In genomic region chr6:89970609-89971337, GRCh38 we compare ENCODE assay signal across 9 cellular contexts.
DNase-seq lines count a peak whose midpoint lies in the region; ATAC-seq and TF ChIP-seq lines count a peak whose summit lies in the region.
"Had no signal": no experiment of that assay in that cellular context is flagged by ENCODE, and none has a peak within 500 bp of the region (broad histone marks: within the 10 kb centered on the region; RNA-seq: fewer than 3 reads in every experiment).

No MANE protein-coding gene starts in this region.

- no peaks in the 10 kb centered on the region for H3K79me1 ChIP-seq in IMR-90 (ENCODE audit: low read depth in 1 of 2, low read length in 2 of 2)

- no peak overlapping the region for H2AK9ac ChIP-seq in IMR-90 (replicated peaks; ENCODE audit: low read depth, low read length, poor library complexity)

- TF ChIP-seq POLR2A in IMR-90 (IDR thresholded peaks at IDR 0.05; ENCODE audit: low read depth, low read length), result no peak
- no peak for TF ChIP-seq POLR2A in right lobe of liver (IDR thresholded peaks at IDR 0.05)

- no peak overlapping the region for H2BK20ac ChIP-seq in IMR-90 (ENCODE audit: low read depth, low read length)

- peak; percentile 86 for TF ChIP-seq RAD21 in IMR-90 (IDR thresholded peaks at IDR 0.05; ENCODE audit: low read length)

- H2AFZ ChIP-seq in IMR-90 (replicated peaks; ENCODE audit: low read length, poor library complexity) (no peak overlapping the region), OCI-LY7 (ENCODE audit: low read length) (no peak overlapping the region)

- H3K4me1 ChIP-seq in IMR-90 (ENCODE audit: control insufficient read depth, insufficient read depth, low read length) (no peaks in the 10 kb centered on the region), OCI-LY7 (ENCODE audit: insufficient read depth, low read length, poor library complexity, severe bottlenecking) (no peaks in the 10 kb centered on the region), colonic mucosa (no peaks in the 10 kb centered on the region), right lobe of liver (no peaks in the 10 kb centered on the region)

- ATAC-seq in IMR-90 (ENCODE audit: low read depth) (peak; percentile 93), right lobe of liver (peak; percentile 67 to 85 (median 70)), GM21447 (IDR thresholded peaks at IDR 0.05; ENCODE audit: unreplicated experiment) (no peak)
- ATAC-seq in activated CD4-positive, CD25-positive, alpha-beta regulatory T cell treated with anti-CD3 and anti-CD28 coated beads, Interleukin-2, amount 50 U/mL, for 24 hours, result no peak

- H3K4me3 ChIP-seq in IMR-90 (ENCODE audit: insufficient read depth, low read depth, low read length), result no peak overlapping the region
- no peak overlapping the region for H3K4me3 ChIP-seq in OCI-LY7 (ENCODE audit: low read depth, low read length, poor library complexity, severe bottlenecking)
- H3K4me3 ChIP-seq in colonic mucosa, result no peak overlapping the region
- no peak overlapping the region for H3K4me3 ChIP-seq in right lobe of liver

- TF ChIP-seq CTCF in IMR-90 (conservative IDR thresholded peaks at IDR 0.05; ENCODE audit: low read depth, low read length) (peak; percentile 79), OCI-LY7 (conservative IDR thresholded peaks at IDR 0.05; ENCODE audit: low read length) (peak; percentile 57; the same call in 1 of the 2 replicates), colonic mucosa (IDR thresholded peaks at IDR 0.05) (peak; percentile 49), right lobe of liver (IDR thresholded peaks at IDR 0.05) (peak; percentile 37 to 50 (median 48))

- DNase-seq in COLO829 (ENCODE audit: low spot score) (peak; percentile 59), IMR-90 (peak; percentile 74), OCI-LY7 (ENCODE audit: low spot score) (no peak), colonic mucosa (no peak), right lobe of liver (no peak)
- DNase-seq in stimulated activated CD4-positive, alpha-beta T cell treated with anti-CD3 and anti-CD28 coated beads, Interleukin-1b, Interleukin-23, amount 100 ng/mL, for 48 hours, result no peak
- DNase-seq: naive B cell had no signal

- H3K36me3 ChIP-seq in IMR-90 (ENCODE audit: control insufficient read depth, insufficient read depth, low read length) (no peaks in the 10 kb centered on the region), OCI-LY7 (ENCODE audit: insufficient read depth, low read length) (peaks cover 75% of the 10 kb centered on the region), colonic mucosa (no peaks in the 10 kb centered on the region), right lobe of liver (no peaks in the 10 kb centered on the region)

- no peaks in the 10 kb centered on the region for H3K9me3 ChIP-seq in IMR-90 (ENCODE audit: control insufficient read depth, insufficient read depth, low read length)
- no peaks in the 10 kb centered on the region for H3K9me3 ChIP-seq in OCI-LY7 (ENCODE audit: low read length)
- H3K9me3 ChIP-seq in colonic mucosa, result no peaks in the 10 kb centered on the region
- H3K9me3 ChIP-seq in right lobe of liver, result no peaks in the 10 kb centered on the region

- H3K27ac ChIP-seq in IMR-90 (ENCODE audit: insufficient read depth, low read length) (no peak overlapping the region), OCI-LY7 (ENCODE audit: low read depth, low read length, poor library complexity, severe bottlenecking) (no peak overlapping the region), colonic mucosa (no peak overlapping the region), right lobe of liver (no peak overlapping the region)

- no peak overlapping the region for H2BK120ac ChIP-seq in IMR-90 (ENCODE audit: low read depth, low read length)

- H3K9me2 ChIP-seq in OCI-LY7 (ENCODE audit: insufficient read depth, low read length), result no peaks in the 10 kb centered on the region

- H3K56ac ChIP-seq in IMR-90 (ENCODE audit: extremely low read depth, insufficient read depth, low read length), result no peak overlapping the region

- in situ Hi-C loops in IMR-90 (cut with MboI; ENCODE audit: low sequenced_read_pairs), result loop anchor here (5.0 to 10.0 kb wide), 3 partner anchors 124 to 417 kb away; no protein-coding TSS in a partner anchor

- H3K23ac ChIP-seq in IMR-90 (ENCODE audit: low read depth, low read length), result no peak overlapping the region

- no peak overlapping the region for H3K4ac ChIP-seq in IMR-90 (ENCODE audit: low read depth, low read length)

- 0 out of 3 replicates have a peak overlapping the region, but pooled peaks have one; percentile 57 for H2BK15ac ChIP-seq in IMR-90 (ENCODE audit: low read depth, low read length)

- dilution Hi-C loops in IMR-90 (cut with HindIII; ENCODE audit: low sequenced_read_pairs, unreplicated experiment), result no loop called here

- H3K27me3 ChIP-seq in IMR-90 (ENCODE audit: control insufficient read depth, insufficient read depth, low read length) (no peaks in the 10 kb centered on the region; the same call in 1 of the 2 replicates), colonic mucosa (no peaks in the 10 kb centered on the region), right lobe of liver (no peaks in the 10 kb centered on the region)

- peak overlapping the region in 1 of 2 experiments; percentile 58; a peak in 1 of 4 replicates for H4K8ac ChIP-seq in IMR-90 (ENCODE audit: low read depth in 2 of 2, low read length in 2 of 2)

- CTCF ChIA-PET in IMR-90 (lab: Yijun Ruan, JAX), result interaction anchor here (0.7 to 1.4 kb wide), 6 partner anchors 13 to 509 kb away, joined by 3 to 7 read pairs (median 4); no protein-coding TSS in a partner anchor
- CTCF ChIA-PET in OCI-LY7 (lab: Charles Lee; ENCODE audit: unreplicated experiment), result no interaction called here

- no peaks in the 10 kb centered on the region for H3K9me1 ChIP-seq in IMR-90 (ENCODE audit: insufficient read depth, low read length)

- H3K4me2 ChIP-seq in IMR-90 (ENCODE audit: low read depth, low read length) (no peak overlapping the region), OCI-LY7 (ENCODE audit: low read length) (no peak overlapping the region)

- no peak overlapping the region for H2BK5ac ChIP-seq in IMR-90 (ENCODE audit: low read depth, low read length, poor library complexity, severe bottlenecking)

- no peaks in the 10 kb centered on the region for H3K79me2 ChIP-seq in OCI-LY7 (ENCODE audit: insufficient read depth, low read depth, low read length)

- peak overlapping the region; percentile 66; the same call in 1 of the 2 replicates for H3K18ac ChIP-seq in IMR-90 (ENCODE audit: low read depth, low read length)

- H3K9ac ChIP-seq in IMR-90 (ENCODE audit: low read depth, low read length), result no peak overlapping the region
- H3K9ac ChIP-seq in colonic mucosa (ENCODE audit: low read depth in 2 of 2, low read length in 2 of 2), result no peak overlapping the region

- no peaks in the 10 kb centered on the region for H4K20me1 ChIP-seq in IMR-90 (ENCODE audit: insufficient read depth, low read length)
- no peaks in the 10 kb centered on the region for H4K20me1 ChIP-seq in OCI-LY7 (ENCODE audit: insufficient read depth, low read length)

- BruUV-seq in IMR-90 (replicated peaks; lab: Mats Ljungman, UMichigan) (no TSS peak), OCI-LY7 (replicated peaks; lab: Mats Ljungman, UMichigan) (no TSS peak)

- no CpG with 5 or more reads among the region's 8 CpGs for WGBS in IMR-90 (ENCODE audit: extremely low coverage in 2 of 2, insufficient read length in 1 of 2), 2 experiments
- 34% methylated on average over 8 of the region's 8 CpGs for WGBS in right lobe of liver (ENCODE audit: insufficient coverage, low coverage, low lambda C conversion rate, missing lambda C conversion rate)

- H3K14ac ChIP-seq in IMR-90 (replicated peaks; ENCODE audit: low read depth, low read length), result no peak overlapping the region

- peak overlapping the region; percentile 38; the same call in 1 of the 2 replicates for H4K91ac ChIP-seq in IMR-90 (ENCODE audit: insufficient read depth, low read depth, low read length)

- H4K5ac ChIP-seq in IMR-90 (ENCODE audit: low read depth, low read length), result no peak overlapping the region

- intact Hi-C loops in IMR-90 (cut with micrococcal nuclease), result loop anchor here (1.0 to 2.0 kb wide), 6 partner anchors 128 to 509 kb away; partner anchors contain the start of gene BACH2
- intact Hi-C loops in OCI-LY7 (cut with micrococcal nuclease; ENCODE audit: unreplicated experiment), result no loop called here
- intact Hi-C loops in colonic mucosa (cut with DNase I), result loop anchor here (5.0 kb wide), 1 partner anchor 317 kb away; no protein-coding TSS in a partner anchor
- intact Hi-C loops in right lobe of liver (cut with DNase I), result loop anchor here in 1 of 2 donors (10.0 kb wide), 1 partner anchor 424 kb away; no protein-coding TSS in a partner anchor

- POLR2A ChIA-PET in IMR-90 (lab: Charles Lee; ENCODE audit: unreplicated experiment) (no interaction called here), OCI-LY7 (lab: Charles Lee) (interaction anchor here (0.7 kb wide), 1 partner anchor 472 kb away, joined by 3 read pairs; no protein-coding TSS in a partner anchor)

- H2AK5ac ChIP-seq in IMR-90 (ENCODE audit: low read depth, low read length), result no peak overlapping the region

TF ChIP-seq in IMR-90, 13 proteins besides CTCF, POLR2A, EP300 and RAD21:
- no peak for TF ChIP-seq MAFK (IDR thresholded peaks at IDR 0.05; ENCODE audit: low read depth, low read length)
- TF ChIP-seq, protein P1, sequence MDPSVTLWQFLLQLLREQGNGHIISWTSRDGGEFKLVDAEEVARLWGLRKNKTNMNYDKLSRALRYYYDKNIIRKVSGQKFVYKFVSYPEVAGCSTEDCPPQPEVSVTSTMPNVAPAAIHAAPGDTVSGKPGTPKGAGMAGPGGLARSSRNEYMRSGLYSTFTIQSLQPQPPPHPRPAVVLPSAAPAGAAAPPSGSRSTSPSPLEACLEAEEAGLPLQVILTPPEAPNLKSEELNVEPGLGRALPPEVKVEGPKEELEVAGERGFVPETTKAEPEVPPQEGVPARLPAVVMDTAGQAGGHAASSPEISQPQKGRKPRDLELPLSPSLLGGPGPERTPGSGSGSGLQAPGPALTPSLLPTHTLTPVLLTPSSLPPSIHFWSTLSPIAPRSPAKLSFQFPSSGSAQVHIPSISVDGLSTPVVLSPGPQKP (IDR thresholded peaks at IDR 0.05; ENCODE audit: borderline replicate concordance, low read depth, low read length), result no peak
- TF ChIP-seq MAZ (IDR thresholded peaks at IDR 0.05; ENCODE audit: borderline replicate concordance, low read depth, low read length), result 0 out of 2 replicates have a peak, but pooled peaks have one; percentile 29
- peak; percentile 93 for TF ChIP-seq SMC3 (IDR thresholded peaks at IDR 0.05; ENCODE audit: low read depth, low read length)

Comparison
In these comparisons a context has a peak if more than half of its experiments do, and no peak if none do; other contexts are left out.
1. DNase-seq: peak in COLO829 (single experiment) and IMR-90 (single experiment); none in OCI-LY7 (single experiment), colonic mucosa (single experiment), right lobe of liver (0 of 3) and stimulated activated CD4-positive, alpha-beta T cell treated with anti-CD3 and anti-CD28 coated beads, Interleukin-1b, Interleukin-23, amount 100 ng/mL, for 48 hours (single experiment).
2. ATAC-seq: peak in IMR-90 (single experiment) and right lobe of liver (4 of 4); none in activated CD4-positive, CD25-positive, alpha-beta regulatory T cell treated with anti-CD3 and anti-CD28 coated beads, Interleukin-2, amount 50 U/mL, for 24 hours (0 of 2) and GM21447 (single experiment).
3. Peak in every context shown above with its lines, with median percentiles within 50 percentile points of each other: CTCF ChIP-seq.